In the genomic region with DNA sequence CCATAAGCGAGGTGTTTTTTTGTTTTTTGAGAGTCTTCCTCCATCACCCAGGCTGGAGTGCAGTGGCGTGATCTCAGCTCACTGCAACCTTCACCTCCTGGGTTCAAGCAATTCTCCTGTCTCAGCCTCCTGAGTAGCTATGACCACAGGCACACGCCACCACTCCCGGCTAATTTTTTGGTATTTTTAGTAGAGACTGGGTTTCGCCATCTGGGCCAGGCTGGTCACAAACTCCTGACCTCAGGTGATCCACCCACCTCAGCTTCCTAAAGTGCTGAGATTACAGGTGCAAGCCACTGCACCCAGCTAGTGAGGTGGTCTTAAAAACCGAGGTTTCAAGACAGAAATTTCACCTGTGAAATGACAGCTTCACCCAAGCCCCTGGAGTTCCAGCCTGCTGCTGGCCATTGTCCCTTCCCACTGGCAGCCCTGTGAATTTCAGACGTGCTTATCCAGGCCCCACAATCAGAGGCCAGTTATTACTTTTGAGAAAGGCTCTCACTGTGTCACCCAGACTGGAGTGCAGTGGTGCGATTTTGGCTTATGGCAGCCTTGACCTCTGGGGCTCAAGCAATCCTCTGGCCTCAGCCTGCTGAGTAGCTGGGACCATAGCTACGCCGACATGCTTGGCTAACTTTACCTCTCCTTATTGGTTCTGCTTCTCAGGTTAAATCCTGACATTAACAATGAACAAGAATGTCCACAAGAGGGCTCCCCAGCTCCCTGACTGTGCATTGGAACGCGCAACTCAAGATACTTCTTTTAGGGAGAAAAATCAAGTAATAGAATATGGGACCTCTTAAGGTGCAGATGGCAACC, we compare ENCODE assay signal across 2 cellular contexts.
A peak's percentile ranks its signal among the peaks of the same experiment; 100 is the strongest.
TF ChIP-seq lines count a peak whose summit lies in the region.

No MANE protein-coding gene starts in this region.

TF ChIP-seq in SK-N-SH, 30 proteins besides CTCF, POLR2A, EP300 and RAD21:
- TF ChIP-seq JUND (IDR thresholded peaks at IDR 0.05), result 0 out of 2 replicates have a peak, but pooled peaks have one; percentile 2
- TF ChIP-seq SMC3 (IDR thresholded peaks at IDR 0.05; ENCODE audit: low read depth, low read length), result peak; percentile 37; the same call in 1 of the 2 replicates
- no peak for TF ChIP-seq FOXJ3 (CRISPR knock-in tag; IDR thresholded peaks at IDR 0.05)
TF ChIP-seq in SK-N-SH: peak in this region for 2.

TF ChIP-seq in K562, 482 proteins besides CTCF, POLR2A, EP300 and RAD21 (continues in another document):
- TF ChIP-seq GATA2 (CRISPR knock-in tag; IDR thresholded peaks at IDR 0.05) (no peak), POLR2AphosphoS5 (IDR thresholded peaks at IDR 0.05; ENCODE audit: control insufficient read depth, insufficient read depth, low read depth, low read length) (peak; percentile 59; the same call in 1 of the 2 replicates), NONO (IDR thresholded peaks at IDR 0.05; ENCODE audit: low read depth in 2 of 2, low read length in 1 of 2) (peak in 1 of 2 experiments; percentile 76; a peak in 2 of 4 replicates), ZNF384 (IDR thresholded peaks at IDR 0.05; ENCODE audit: low read depth, low read length) (peak; percentile 3; the same call in 1 of the 2 replicates), BCOR (IDR thresholded peaks at IDR 0.05) (no peak), SRSF9 (IDR thresholded peaks at IDR 0.05; ENCODE audit: borderline replicate concordance, low read depth, low read length) (no peak), PRDM10 (IDR thresholded peaks at IDR 0.05; ENCODE audit: partially characterized antibody) (no peak), SRF (CRISPR knock-in tag; IDR thresholded peaks at IDR 0.05) (0 out of 4 replicates have a peak, but pooled peaks of 1 of the 2 experiments have one; percentile 16), BRF2 (IDR thresholded peaks at IDR 0.05; ENCODE audit: borderline replicate concordance, insufficient read depth, insufficient read length) (no peak), POLR3G (IDR thresholded peaks at IDR 0.05; ENCODE audit: extremely low read depth, insufficient read length, insufficient replicate concordance) (no peak), POLR2G (IDR thresholded peaks at IDR 0.05; ENCODE audit: low read depth, low read length) (peak; percentile 33; the same call in 1 of the 2 replicates), ZNF253 (CRISPR knock-in tag; conservative IDR thresholded peaks at IDR 0.05) (no peak), ETV5 (CRISPR knock-in tag; IDR thresholded peaks at IDR 0.05; ENCODE audit: low read depth) (no peak), E2F4 (CRISPR knock-in tag; IDR thresholded peaks at IDR 0.05; ENCODE audit: low read depth) (no peak), HES1 (IDR thresholded peaks at IDR 0.05; ENCODE audit: low read depth) (no peak), ZNF277 (CRISPR knock-in tag; IDR thresholded peaks at IDR 0.05; ENCODE audit: borderline replicate concordance) (no peak), TRIM24 (IDR thresholded peaks at IDR 0.05) (no peak), PCBP2 (IDR thresholded peaks at IDR 0.05; ENCODE audit: low read depth, low read length, poor library complexity, severe bottlenecking) (no peak), ZNF212 (CRISPR knock-in tag; IDR thresholded peaks at IDR 0.05) (no peak), ZNF143 (CRISPR knock-in tag; IDR thresholded peaks at IDR 0.05) (no peak), SMAD1 (IDR thresholded peaks at IDR 0.05; ENCODE audit: low read depth, low read length, partially characterized antibody) (no peak), ZNF318 (IDR thresholded peaks at IDR 0.05; ENCODE audit: borderline replicate concordance in 1 of 2, low read depth in 1 of 2) (no peak), SLC30A9 (CRISPR knock-in tag; IDR thresholded peaks at IDR 0.05) (no peak), LCOR (CRISPR knock-in tag; IDR thresholded peaks at IDR 0.05) (no peak)
- TF ChIP-seq, protein P1, sequence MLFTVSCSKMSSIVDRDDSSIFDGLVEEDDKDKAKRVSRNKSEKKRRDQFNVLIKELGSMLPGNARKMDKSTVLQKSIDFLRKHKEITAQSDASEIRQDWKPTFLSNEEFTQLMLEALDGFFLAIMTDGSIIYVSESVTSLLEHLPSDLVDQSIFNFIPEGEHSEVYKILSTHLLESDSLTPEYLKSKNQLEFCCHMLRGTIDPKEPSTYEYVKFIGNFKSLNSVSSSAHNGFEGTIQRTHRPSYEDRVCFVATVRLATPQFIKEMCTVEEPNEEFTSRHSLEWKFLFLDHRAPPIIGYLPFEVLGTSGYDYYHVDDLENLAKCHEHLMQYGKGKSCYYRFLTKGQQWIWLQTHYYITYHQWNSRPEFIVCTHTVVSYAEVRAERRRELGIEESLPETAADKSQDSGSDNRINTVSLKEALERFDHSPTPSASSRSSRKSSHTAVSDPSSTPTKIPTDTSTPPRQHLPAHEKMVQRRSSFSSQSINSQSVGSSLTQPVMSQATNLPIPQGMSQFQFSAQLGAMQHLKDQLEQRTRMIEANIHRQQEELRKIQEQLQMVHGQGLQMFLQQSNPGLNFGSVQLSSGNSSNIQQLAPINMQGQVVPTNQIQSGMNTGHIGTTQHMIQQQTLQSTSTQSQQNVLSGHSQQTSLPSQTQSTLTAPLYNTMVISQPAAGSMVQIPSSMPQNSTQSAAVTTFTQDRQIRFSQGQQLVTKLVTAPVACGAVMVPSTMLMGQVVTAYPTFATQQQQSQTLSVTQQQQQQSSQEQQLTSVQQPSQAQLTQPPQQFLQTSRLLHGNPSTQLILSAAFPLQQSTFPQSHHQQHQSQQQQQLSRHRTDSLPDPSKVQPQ (CRISPR knock-in tag; IDR thresholded peaks at IDR 0.05; ENCODE audit: borderline replicate concordance), result no peak
- TF ChIP-seq, protein P2, sequence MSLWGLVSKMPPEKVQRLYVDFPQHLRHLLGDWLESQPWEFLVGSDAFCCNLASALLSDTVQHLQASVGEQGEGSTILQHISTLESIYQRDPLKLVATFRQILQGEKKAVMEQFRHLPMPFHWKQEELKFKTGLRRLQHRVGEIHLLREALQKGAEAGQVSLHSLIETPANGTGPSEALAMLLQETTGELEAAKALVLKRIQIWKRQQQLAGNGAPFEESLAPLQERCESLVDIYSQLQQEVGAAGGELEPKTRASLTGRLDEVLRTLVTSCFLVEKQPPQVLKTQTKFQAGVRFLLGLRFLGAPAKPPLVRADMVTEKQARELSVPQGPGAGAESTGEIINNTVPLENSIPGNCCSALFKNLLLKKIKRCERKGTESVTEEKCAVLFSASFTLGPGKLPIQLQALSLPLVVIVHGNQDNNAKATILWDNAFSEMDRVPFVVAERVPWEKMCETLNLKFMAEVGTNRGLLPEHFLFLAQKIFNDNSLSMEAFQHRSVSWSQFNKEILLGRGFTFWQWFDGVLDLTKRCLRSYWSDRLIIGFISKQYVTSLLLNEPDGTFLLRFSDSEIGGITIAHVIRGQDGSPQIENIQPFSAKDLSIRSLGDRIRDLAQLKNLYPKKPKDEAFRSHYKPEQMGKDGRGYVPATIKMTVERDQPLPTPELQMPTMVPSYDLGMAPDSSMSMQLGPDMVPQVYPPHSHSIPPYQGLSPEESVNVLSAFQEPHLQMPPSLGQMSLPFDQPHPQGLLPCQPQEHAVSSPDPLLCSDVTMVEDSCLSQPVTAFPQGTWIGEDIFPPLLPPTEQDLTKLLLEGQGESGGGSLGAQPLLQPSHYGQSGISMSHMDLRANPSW (CRISPR knock-in tag; IDR thresholded peaks at IDR 0.05), result 0 out of 2 replicates have a peak, but pooled peaks have one; percentile 44
